ENCODE assay signal across 9 cellular contexts in genomic region chr2:29196792-29197788, GRCh38.
DNase-seq lines count a peak whose midpoint lies in the region; TF ChIP-seq lines count a peak whose summit lies in the region.
"Had no signal": no experiment of that assay in that cellular context is flagged by ENCODE, and none has a peak within 500 bp of the region (broad histone marks: within the 10 kb centered on the region; RNA-seq: fewer than 3 reads in every experiment).

No MANE protein-coding gene starts in this region.

- H3K27ac ChIP-seq in uterus, result no peak overlapping the region
- H3K27ac ChIP-seq: BLaER1 had no signal

- no peaks in the 10 kb centered on the region for H3K4me1 ChIP-seq in uterus
- H3K4me1 ChIP-seq: BLaER1 had no signal

- H3K27me3 ChIP-seq in uterus, result no peaks in the 10 kb centered on the region
- H3K27me3 ChIP-seq: BLaER1 had no signal

- H3K36me3 ChIP-seq in uterus, result no peaks in the 10 kb centered on the region
- H3K36me3 ChIP-seq: BLaER1 had no signal

- H3K4me3 ChIP-seq in uterus, result no peak overlapping the region
- H3K4me3 ChIP-seq: BLaER1 had no signal

- H3K9me3 ChIP-seq in uterus, result no peaks in the 10 kb centered on the region
- H3K9me3 ChIP-seq: BLaER1 had no signal

- DNase-seq in NCI-H2081 (lab: John Stamatoyannopoulos, UW) (peak; percentile 71 to 80), NCI-H2081 treated with DMSO at 0.1 percent for 48 hours (lab: John Stamatoyannopoulos, UW) (no peak), LoVo (ENCODE audit: low spot score) (peak; percentile 68), SHP77 treated with DMSO at 0.1 percent for 48 hours (lab: John Stamatoyannopoulos, UW) (peak; percentile 74), glomerular endothelial cell (ENCODE audit: extremely low read depth, low read depth, low spot score) (peak; percentile 20), posterior cingulate gyrus (peak; percentile 39 to 95 (median 75)), uterus (peak; percentile 52 to 58)
- DNase-seq in activated gamma-delta T cell treated with anti-CD3 and anti-CD28 coated beads, Interleukin-2, amount 50 U/mL, for 16 hours (ENCODE audit: low read depth), result peak; percentile 67

- intact Hi-C loops in posterior cingulate gyrus (cut with DNase I), result loop anchor here (1.0 to 10.0 kb wide), 2 partner anchors 132 to 239 kb away; no protein-coding TSS in a partner anchor
- intact Hi-C loops in uterus (cut with DNase I; ENCODE audit: low total_unique reads), result loop anchor here (10.0 kb wide), 2 partner anchors 242 to 372 kb away; no protein-coding TSS in a partner anchor

- TF ChIP-seq POLR2A in uterus (IDR thresholded peaks at IDR 0.05), result no peak

- peak; percentile 61 to 76 (median 68) for TF ChIP-seq CTCF in uterus (IDR thresholded peaks at IDR 0.05)
